15 cellular contexts compared by ENCODE assay signal in genomic region chr1:172895761-172896160, GRCh38.
DNase-seq lines count a peak whose midpoint lies in the region; ATAC-seq and TF ChIP-seq lines count a peak whose summit lies in the region.
"Had no signal": no experiment of that assay in that cellular context is flagged by ENCODE, and none has a peak within 500 bp of the region (broad histone marks: within the 10 kb centered on the region; RNA-seq: fewer than 3 reads in every experiment).

No MANE protein-coding gene starts in this region.

- no peaks in the 10 kb centered on the region for H3K9me3 ChIP-seq in CD8-positive, alpha-beta T cell (ENCODE audit: low read length)
- H3K9me3 ChIP-seq in KOPT-K1 (ENCODE audit: insufficient read depth, low read length, poor library complexity, severe bottlenecking), result no peaks in the 10 kb centered on the region
- H3K9me3 ChIP-seq: left ventricle myocardium inferior, testis had no signal

- H3K4me3 ChIP-seq in CD8-positive, alpha-beta T cell (ENCODE audit: low read depth, low read length), result no peak overlapping the region
- H3K4me3 ChIP-seq: testis had no signal

- DNase-seq in CD8-positive, alpha-beta T cell, result no peak
- no peak for DNase-seq in activated naive CD8-positive, alpha-beta T cell treated with anti-CD3 and anti-CD28 coated beads, Interleukin-2, amount 10 ng/mL, durations not matched to agents 7 days and 5 days
- no peak for DNase-seq in natural killer cell treated with Interleukin-12 subunit alpha and Interleukin-12 subunit beta and Interleukin-15 and Interleukin-18, amount 100 ng/mL, for 72 hours (ENCODE audit: low spot score)
- DNase-seq in COLO829 (ENCODE audit: low spot score), result no peak
- no peak for DNase-seq in RKO (ENCODE audit: low spot score)
- no peak for DNase-seq in HK-2 (ENCODE audit: unreplicated experiment)
- DNase-seq: activated CD4-positive, CD25-positive, alpha-beta regulatory T cell treated with anti-CD3 and anti-CD28 coated beads, Interleukin-2, amount 50 U/mL, for 72 hours; anterior cingulate cortex; Calu3; left ventricle myocardium inferior; NCI-H1930; NCI-H226; testis had no signal

- peaks cover 30% of the 10 kb centered on the region for H3K4me1 ChIP-seq in CD8-positive, alpha-beta T cell (ENCODE audit: insufficient read depth, low read length)
- H3K4me1 ChIP-seq: testis had no signal

- no peak for TF ChIP-seq CTCF in CD8-positive, alpha-beta T cell (IDR thresholded peaks at IDR 0.05)

- H3K4me3 Mint-ChIP-seq in CD8-positive, alpha-beta T cell, result peak overlapping the region; percentile 78
- H3K4me3 Mint-ChIP-seq in activated naive CD8-positive, alpha-beta T cell treated with anti-CD3 and anti-CD28 coated beads, Interleukin-2, amount 10 ng/mL, durations not matched to agents 7 days and 5 days, result peak overlapping the region; percentile 30
- peak overlapping the region; percentile 87 for H3K4me3 Mint-ChIP-seq in natural killer cell treated with Interleukin-12 subunit alpha and Interleukin-12 subunit beta and Interleukin-15 and Interleukin-18, amount 100 ng/mL, for 72 hours

- no peaks in the 10 kb centered on the region for H3K36me3 ChIP-seq in CD8-positive, alpha-beta T cell (ENCODE audit: insufficient read depth, low read length)
- no peaks in the 10 kb centered on the region for H3K36me3 ChIP-seq in KOPT-K1 (ENCODE audit: insufficient read depth, low read length)
- H3K36me3 ChIP-seq: left ventricle myocardium inferior had no signal

- H3K9me3 Mint-ChIP-seq in CD8-positive, alpha-beta T cell, result no peaks in the 10 kb centered on the region
- no peaks in the 10 kb centered on the region for H3K9me3 Mint-ChIP-seq in activated naive CD8-positive, alpha-beta T cell treated with anti-CD3 and anti-CD28 coated beads, Interleukin-2, amount 10 ng/mL, durations not matched to agents 7 days and 5 days
- H3K9me3 Mint-ChIP-seq in natural killer cell treated with Interleukin-12 subunit alpha and Interleukin-12 subunit beta and Interleukin-15 and Interleukin-18, amount 100 ng/mL, for 72 hours, result peaks cover 14% of the 10 kb centered on the region

- no peaks in the 10 kb centered on the region for H3K36me3 Mint-ChIP-seq in CD8-positive, alpha-beta T cell
- peaks cover 9% of the 10 kb centered on the region for H3K36me3 Mint-ChIP-seq in activated naive CD8-positive, alpha-beta T cell treated with anti-CD3 and anti-CD28 coated beads, Interleukin-2, amount 10 ng/mL, durations not matched to agents 7 days and 5 days
- peaks cover 17% of the 10 kb centered on the region for H3K36me3 Mint-ChIP-seq in natural killer cell treated with Interleukin-12 subunit alpha and Interleukin-12 subunit beta and Interleukin-15 and Interleukin-18, amount 100 ng/mL, for 72 hours

- H3K4me1 Mint-ChIP-seq in CD8-positive, alpha-beta T cell (ENCODE audit: low read depth), result peaks cover 47% of the 10 kb centered on the region
- H3K4me1 Mint-ChIP-seq in activated naive CD8-positive, alpha-beta T cell treated with anti-CD3 and anti-CD28 coated beads, Interleukin-2, amount 10 ng/mL, durations not matched to agents 7 days and 5 days, result peaks cover 42% of the 10 kb centered on the region
- peaks cover 60 to 69% of the 10 kb centered on the region in 2 donors for H3K4me1 Mint-ChIP-seq in natural killer cell treated with Interleukin-12 subunit alpha and Interleukin-12 subunit beta and Interleukin-15 and Interleukin-18, amount 100 ng/mL, for 72 hours (ENCODE audit: low read depth in 2 of 2)

- no peaks in the 10 kb centered on the region for H3K27me3 ChIP-seq in CD8-positive, alpha-beta T cell (ENCODE audit: insufficient read depth, low read length)
- H3K27me3 ChIP-seq: testis had no signal

- ATAC-seq in CD8-positive, alpha-beta T cell, result no peak
- ATAC-seq in activated naive CD8-positive, alpha-beta T cell treated with anti-CD3 and anti-CD28 coated beads, Interleukin-2, amount 10 ng/mL, durations not matched to agents 7 days and 5 days (ENCODE audit: low read depth), result no peak
- ATAC-seq in natural killer cell treated with Interleukin-12 subunit alpha and Interleukin-12 subunit beta and Interleukin-15 and Interleukin-18, amount 100 ng/mL, for 72 hours, result no peak
- ATAC-seq: Panc1 had no signal

- no peaks in the 10 kb centered on the region for H3K27me3 Mint-ChIP-seq in CD8-positive, alpha-beta T cell (ENCODE audit: low read depth)
- H3K27me3 Mint-ChIP-seq in activated naive CD8-positive, alpha-beta T cell treated with anti-CD3 and anti-CD28 coated beads, Interleukin-2, amount 10 ng/mL, durations not matched to agents 7 days and 5 days, result no peaks in the 10 kb centered on the region
- H3K27me3 Mint-ChIP-seq in natural killer cell treated with Interleukin-12 subunit alpha and Interleukin-12 subunit beta and Interleukin-15 and Interleukin-18, amount 100 ng/mL, for 72 hours, result no peaks in the 10 kb centered on the region

- CTCF ChIA-PET in CD8-positive, alpha-beta T cell (lab: Charles Lee), result interaction anchor here (1.1 to 1.5 kb wide), 3 partner anchors 150 to 152 kb away, joined by 4 to 6 read pairs (median 5); no protein-coding TSS in a partner anchor

- POLR2A ChIA-PET in CD8-positive, alpha-beta T cell (lab: Charles Lee), result interaction anchor here (1.0 to 1.7 kb wide), 5 partner anchors 9 to 153 kb away, joined by 3 to 7 read pairs (median 5); no protein-coding TSS in a partner anchor
- POLR2A ChIA-PET in activated naive CD8-positive, alpha-beta T cell treated with anti-CD3 and anti-CD28 coated beads, Interleukin-2, amount 10 ng/mL, durations not matched to agents 7 days and 5 days (lab: Charles Lee), result interaction anchor here (0.9 to 2.5 kb wide), 5 partner anchors 11 to 309 kb away, joined by 3 to 13 read pairs (median 4); no protein-coding TSS in a partner anchor

- intact Hi-C loops in CD8-positive, alpha-beta T cell (cut with DNase I, micrococcal nuclease), result loop anchor here in 1 of 2 experiments (2.0 to 5.0 kb wide), 2 partner anchors 15 to 33 kb away; no protein-coding TSS in a partner anchor

- peak overlapping the region; percentile 92 for H3K27ac Mint-ChIP-seq in CD8-positive, alpha-beta T cell
- H3K27ac Mint-ChIP-seq in activated naive CD8-positive, alpha-beta T cell treated with anti-CD3 and anti-CD28 coated beads, Interleukin-2, amount 10 ng/mL, durations not matched to agents 7 days and 5 days, result peak overlapping the region; percentile 22
- H3K27ac Mint-ChIP-seq in natural killer cell treated with Interleukin-12 subunit alpha and Interleukin-12 subunit beta and Interleukin-15 and Interleukin-18, amount 100 ng/mL, for 72 hours, result peak overlapping the region; percentile 81 to 92

- no peak overlapping the region for H3K27ac ChIP-seq in CD8-positive, alpha-beta T cell (ENCODE audit: low read depth, low read length)
- peak overlapping the region; percentile 86 for H3K27ac ChIP-seq in KOPT-K1 (ENCODE audit: low read depth, low read length, poor library complexity, severe bottlenecking)
- H3K27ac ChIP-seq: testis had no signal

Comparison
In these comparisons a context has a peak if more than half of its experiments do, and no peak if none do; other contexts are left out.
1. H3K27ac Mint-ChIP-seq: peak in every context shown above with its lines; median percentile 92 in CD8-positive, alpha-beta T cell; 86 in natural killer cell treated with Interleukin-12 subunit alpha and Interleukin-12 subunit beta and Interleukin-15 and Interleukin-18, amount 100 ng/mL, for 72 hours; 22 in activated naive CD8-positive, alpha-beta T cell treated with anti-CD3 and anti-CD28 coated beads, Interleukin-2, amount 10 ng/mL, durations not matched to agents 7 days and 5 days.
2. H3K4me3 Mint-ChIP-seq: peak in every context shown above with its lines; median percentile 87 in natural killer cell treated with Interleukin-12 subunit alpha and Interleukin-12 subunit beta and Interleukin-15 and Interleukin-18, amount 100 ng/mL, for 72 hours; 78 in CD8-positive, alpha-beta T cell; 30 in activated naive CD8-positive, alpha-beta T cell treated with anti-CD3 and anti-CD28 coated beads, Interleukin-2, amount 10 ng/mL, durations not matched to agents 7 days and 5 days.